20 cellular contexts compared by ENCODE assay signal in the genomic region with DNA sequence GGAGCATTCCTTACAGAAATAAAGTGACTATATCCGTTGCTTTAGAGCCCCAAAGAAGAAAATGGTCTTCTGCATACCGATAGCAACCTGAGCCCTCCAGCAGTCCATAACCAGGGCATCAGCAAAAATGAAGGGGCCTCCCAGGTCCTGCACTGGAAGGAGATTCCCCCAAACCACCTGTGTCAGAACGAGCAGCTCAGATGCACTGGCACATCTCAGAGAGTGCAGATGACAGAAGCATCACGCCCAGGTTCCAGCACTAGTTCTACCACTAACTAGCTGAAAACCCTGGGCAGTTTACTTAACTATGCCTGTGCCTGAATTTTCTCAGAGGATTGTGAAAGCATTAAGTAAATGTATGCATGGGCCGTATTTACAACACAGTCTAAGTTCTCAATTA.
"Had no signal": no experiment of that assay in that cellular context is flagged by ENCODE, and none has a peak within 500 bp of the region (broad histone marks: within the 10 kb centered on the region; RNA-seq: fewer than 3 reads in every experiment).

No MANE protein-coding gene starts in this region.

- DNase-seq: IMR-90, Kasumi-1, KG1, MM.1S, NCI-H1092 treated with DMSO at 0.1 percent for 48 hours, NCI-H1436, NCI-H187, NCI-H2029, NCI-H2081 treated with DMSO at 0.1 percent for 48 hours, NCI-H2171, NCI-H226, NCI-H446, NCI-H510A, NCI-H524 treated with DMSO at 0.1 percent for 48 hours, NCI-H69, NCI-H774, RPMI8226, SHP77, SK-N-SH had no signal

- H3K9me3 ChIP-seq: SK-N-SH had no signal

- ATAC-seq: HepG2 had no signal
